ENCODE assay signal across 13 cellular contexts in genomic region chr14:98173291-98173690, GRCh38.
DNase-seq lines count a peak whose midpoint lies in the region; ATAC-seq and TF ChIP-seq lines count a peak whose summit lies in the region.
"Had no signal": no experiment of that assay in that cellular context is flagged by ENCODE, and none has a peak within 500 bp of the region (broad histone marks: within the 10 kb centered on the region; RNA-seq: fewer than 3 reads in every experiment).

No MANE protein-coding gene starts in this region.

- H3K9me3 Mint-ChIP-seq in activated naive CD4-positive, alpha-beta T cell treated with anti-CD3 and anti-CD28 coated beads, Interleukin-2, amount 50 U/mL, for 24 hours, result no peaks in the 10 kb centered on the region

- no peak for TF ChIP-seq POLR2A in spleen (IDR thresholded peaks at IDR 0.05)

- H3K4me3 ChIP-seq in spleen (no peak overlapping the region), left lung (no peak overlapping the region)
- H3K4me3 ChIP-seq: gastrocnemius medialis, thoracic aorta had no signal

- no peak for ATAC-seq in HG03135 (IDR thresholded peaks at IDR 0.05; ENCODE audit: unreplicated experiment)
- ATAC-seq in left lung, result no peak
- ATAC-seq: gastrocnemius medialis had no signal

- H3K27ac Mint-ChIP-seq in activated naive CD4-positive, alpha-beta T cell treated with anti-CD3 and anti-CD28 coated beads, Interleukin-2, amount 50 U/mL, for 24 hours, result peak overlapping the region; percentile 98

- H3K4me1 ChIP-seq in spleen (peaks cover 0 to 37% (median 15%) of the 10 kb centered on the region in 6 donors), left lung (no peaks in the 10 kb centered on the region)
- H3K4me1 ChIP-seq: gastrocnemius medialis had no signal

- no peaks in the 10 kb centered on the region for H3K36me3 Mint-ChIP-seq in activated naive CD4-positive, alpha-beta T cell treated with anti-CD3 and anti-CD28 coated beads, Interleukin-2, amount 50 U/mL, for 24 hours

- H3K9me3 ChIP-seq in spleen, result peaks cover 0 to 2% (median 0%) of the 10 kb centered on the region in 8 donors
- H3K9me3 ChIP-seq in left lung, result no peaks in the 10 kb centered on the region
- H3K9me3 ChIP-seq: gastrocnemius medialis, thoracic aorta had no signal

- in situ Hi-C loops in KBM-7 (cut with MboI; ENCODE audit: low pct_unique_long_range_greater_than_20kb, low sequenced_read_pairs), result no loop called here

- intact Hi-C loops in spleen (cut with DNase I; ENCODE audit: low total_unique reads) (no loop called here), left lung (cut with DNase I) (no loop called here)

- DNase-seq in activated CD8-positive, alpha-beta memory T cell treated with anti-CD3 and anti-CD28 coated beads for 1 hour (ENCODE audit: extremely low read depth in 1 of 2, low read depth in 1 of 2), result peak; percentile 33 to 52
- DNase-seq in activated CD8-positive, alpha-beta memory T cell treated with anti-CD3 and anti-CD28 coated beads, Interleukin-2, amount 50 U/mL, for 48 hours, result no peak
- DNase-seq in activated CD4-positive, alpha-beta T cell treated with anti-CD3 and anti-CD28 coated beads for 1 hour, result peak; percentile 55
- peak; percentile 80 for DNase-seq in spleen
- DNase-seq in left lung, result no peak
- no peak for DNase-seq in KBM-7
- DNase-seq: 8988T, amniotic stem cell, gastrocnemius medialis, Karpas-422 had no signal

- H3K36me3 ChIP-seq in spleen, result no peaks in the 10 kb centered on the region
- H3K36me3 ChIP-seq in left lung, result no peaks in the 10 kb centered on the region
- H3K36me3 ChIP-seq: gastrocnemius medialis, thoracic aorta had no signal

- no peak for TF ChIP-seq CTCF in spleen (IDR thresholded peaks at IDR 0.05 in 8 of 11, conservative IDR thresholded peaks at IDR 0.05 in 3 of 11)
- no peak for TF ChIP-seq CTCF in left lung (IDR thresholded peaks at IDR 0.05)

- H3K4me3 Mint-ChIP-seq in activated naive CD4-positive, alpha-beta T cell treated with anti-CD3 and anti-CD28 coated beads, Interleukin-2, amount 50 U/mL, for 24 hours, result peak overlapping the region; percentile 77

- 5 to 25% (median 13%) methylated on average over 5 of the region's 5 CpGs for WGBS in spleen, 5 donors

- H3K4me1 Mint-ChIP-seq in activated naive CD4-positive, alpha-beta T cell treated with anti-CD3 and anti-CD28 coated beads, Interleukin-2, amount 50 U/mL, for 24 hours, result peaks cover 100% of the 10 kb centered on the region

- H3K27me3 Mint-ChIP-seq in activated naive CD4-positive, alpha-beta T cell treated with anti-CD3 and anti-CD28 coated beads, Interleukin-2, amount 50 U/mL, for 24 hours, result no peaks in the 10 kb centered on the region

- peak overlapping the region in 6 of 8 donors; percentile 8 to 80 (median 48) for H3K27ac ChIP-seq in spleen
- no peak overlapping the region for H3K27ac ChIP-seq in left lung
- H3K27ac ChIP-seq: gastrocnemius medialis, thoracic aorta had no signal

- H3K27me3 ChIP-seq in spleen (replicated peaks in 1 of 7) (no peaks in the 10 kb centered on the region), left lung (no peaks in the 10 kb centered on the region)
- H3K27me3 ChIP-seq: gastrocnemius medialis had no signal

Comparison
In these comparisons a context has a peak if more than half of its experiments do, and no peak if none do; other contexts are left out.
1. DNase-seq: peak in activated CD8-positive, alpha-beta memory T cell treated with anti-CD3 and anti-CD28 coated beads for 1 hour (2 of 2), activated CD4-positive, alpha-beta T cell treated with anti-CD3 and anti-CD28 coated beads for 1 hour (single experiment) and spleen (single experiment); none in activated CD8-positive, alpha-beta memory T cell treated with anti-CD3 and anti-CD28 coated beads, Interleukin-2, amount 50 U/mL, for 48 hours (single experiment), left lung (0 of 2) and KBM-7 (single experiment).
2. H3K27ac ChIP-seq: peak in spleen (6 of 8); none in left lung (0 of 2).